In genomic region chr12:91913124-91913523, GRCh38 we compare ENCODE assay signal across 16 cellular contexts.
DNase-seq lines count a peak whose midpoint lies in the region; ATAC-seq and TF ChIP-seq lines count a peak whose summit lies in the region.
"Had no signal": no experiment of that assay in that cellular context is flagged by ENCODE, and none has a peak within 500 bp of the region (broad histone marks: within the 10 kb centered on the region; RNA-seq: fewer than 3 reads in every experiment).

No MANE protein-coding gene starts in this region.

- peaks cover 43% of the 10 kb centered on the region for H3K4me1 Mint-ChIP-seq in activated naive CD4-positive, alpha-beta T cell treated with anti-CD3 and anti-CD28 coated beads, Interleukin-2, amount 50 U/mL, for 24 hours
- H3K4me1 Mint-ChIP-seq in T-helper 17 cell = peaks cover 3% of the 10 kb centered on the region

- DNase-seq in activated naive CD4-positive, alpha-beta T cell (lab: John Stamatoyannopoulos, UW) = no peak
- DNase-seq in T-helper 17 cell (no peak), foreskin melanocyte (peak; percentile 52), GM23248 (no peak), hepatocyte (ENCODE audit: low spot score) (no peak)
- DNase-seq in activated T-cell treated with anti-CD3 and anti-CD28 coated beads, Interleukin-2, amount 50 U/mL, for 1 hour = no peak
- DNase-seq: 8988T; C1 segment of cervical spinal cord; Caco-2; CD4-positive, alpha-beta memory T cell; DMS153; DND-41; HFFc6 had no signal

- no peaks in the 10 kb centered on the region for H3K36me3 ChIP-seq in GM23248 (ENCODE audit: low read depth)
- H3K36me3 ChIP-seq in hepatocyte (replicated peaks; ENCODE audit: insufficient read depth, low read depth) = no peaks in the 10 kb centered on the region
- H3K36me3 ChIP-seq: HAP-1 had no signal

- no peak overlapping the region for H3K4me2 ChIP-seq in GM23248 (ENCODE audit: unreplicated experiment)
- H3K4me2 ChIP-seq in hepatocyte = no peak overlapping the region
- H3K4me2 ChIP-seq: GM23338 had no signal

- in situ Hi-C loops in GM23248 (cut with MboI) = no loop called here

- H4K20me1 ChIP-seq in GM23248 (ENCODE audit: insufficient read depth) = no peaks in the 10 kb centered on the region
- H4K20me1 ChIP-seq in hepatocyte (ENCODE audit: insufficient read depth, poor library complexity, severe bottlenecking) = no peaks in the 10 kb centered on the region

- H3K4me1 ChIP-seq in GM23248 (ENCODE audit: insufficient read depth) (no peaks in the 10 kb centered on the region), hepatocyte (ENCODE audit: insufficient read depth) (no peaks in the 10 kb centered on the region)
- H3K4me1 ChIP-seq: Caco-2 had no signal

- no peak for ATAC-seq in T-helper 17 cell
- ATAC-seq: GM23338 had no signal

- H3K27ac Mint-ChIP-seq in activated naive CD4-positive, alpha-beta T cell treated with anti-CD3 and anti-CD28 coated beads, Interleukin-2, amount 50 U/mL, for 24 hours = peak overlapping the region; percentile 0
- peak overlapping the region; percentile 6 for H3K27ac Mint-ChIP-seq in T-helper 17 cell
- H3K27ac Mint-ChIP-seq: GM23338, HFFc6 had no signal

- H3K9me3 ChIP-seq in T-helper 17 cell (ENCODE audit: control insufficient read depth, low read length, poor library complexity, severe bottlenecking) (no peaks in the 10 kb centered on the region), GM23248 (ENCODE audit: low read depth) (no peaks in the 10 kb centered on the region), hepatocyte (ENCODE audit: low read depth) (no peaks in the 10 kb centered on the region)
- H3K9me3 ChIP-seq: Caco-2, HAP-1 had no signal

- no peaks in the 10 kb centered on the region for H3F3A ChIP-seq in GM23248 (ENCODE audit: insufficient read depth)

- no peak overlapping the region for H3K27ac ChIP-seq in GM23248
- H3K27ac ChIP-seq in hepatocyte = no peak overlapping the region

- H3K4me3 Mint-ChIP-seq in activated naive CD4-positive, alpha-beta T cell treated with anti-CD3 and anti-CD28 coated beads, Interleukin-2, amount 50 U/mL, for 24 hours = no peak overlapping the region
- no peak overlapping the region for H3K4me3 Mint-ChIP-seq in T-helper 17 cell
- H3K4me3 Mint-ChIP-seq: GM23338, HFFc6 had no signal

- no peak for TF ChIP-seq CTCF in hepatocyte (IDR thresholded peaks at IDR 0.05; ENCODE audit: poor library complexity)

- peaks cover 12% of the 10 kb centered on the region for H3K9me3 Mint-ChIP-seq in activated naive CD4-positive, alpha-beta T cell treated with anti-CD3 and anti-CD28 coated beads, Interleukin-2, amount 50 U/mL, for 24 hours
- H3K9me3 Mint-ChIP-seq: GM23338, HFFc6 had no signal

- H3K9me2 ChIP-seq in GM23248 (ENCODE audit: insufficient read depth) = no peaks in the 10 kb centered on the region
- no peaks in the 10 kb centered on the region for H3K9me2 ChIP-seq in hepatocyte (replicated peaks; ENCODE audit: insufficient read depth)

- H2AFZ ChIP-seq in GM23248 (no peak overlapping the region), hepatocyte (no peak overlapping the region)
- H2AFZ ChIP-seq: GM23338 had no signal

- H3K27me3 ChIP-seq in GM23248 (replicated peaks; ENCODE audit: insufficient read depth) (no peaks in the 10 kb centered on the region), hepatocyte (no peaks in the 10 kb centered on the region)

- no peaks in the 10 kb centered on the region for H3K79me2 ChIP-seq in GM23248 (ENCODE audit: insufficient read depth)
- no peaks in the 10 kb centered on the region for H3K79me2 ChIP-seq in hepatocyte

- H3K4me3 ChIP-seq in GM23248 (no peak overlapping the region), hepatocyte (no peak overlapping the region)
- H3K4me3 ChIP-seq: GM23338, HAP-1 had no signal

- peaks cover 3% of the 10 kb centered on the region for H3K36me3 Mint-ChIP-seq in activated naive CD4-positive, alpha-beta T cell treated with anti-CD3 and anti-CD28 coated beads, Interleukin-2, amount 50 U/mL, for 24 hours
- no peaks in the 10 kb centered on the region for H3K36me3 Mint-ChIP-seq in T-helper 17 cell (ENCODE audit: low read depth)

- H3K9ac ChIP-seq in GM23248 = no peak overlapping the region

- no peaks in the 10 kb centered on the region for H3K27me3 Mint-ChIP-seq in activated naive CD4-positive, alpha-beta T cell treated with anti-CD3 and anti-CD28 coated beads, Interleukin-2, amount 50 U/mL, for 24 hours
- no peaks in the 10 kb centered on the region for H3K27me3 Mint-ChIP-seq in T-helper 17 cell
- H3K27me3 Mint-ChIP-seq: CD4-positive, alpha-beta memory T cell had no signal
